In the genomic region with DNA sequence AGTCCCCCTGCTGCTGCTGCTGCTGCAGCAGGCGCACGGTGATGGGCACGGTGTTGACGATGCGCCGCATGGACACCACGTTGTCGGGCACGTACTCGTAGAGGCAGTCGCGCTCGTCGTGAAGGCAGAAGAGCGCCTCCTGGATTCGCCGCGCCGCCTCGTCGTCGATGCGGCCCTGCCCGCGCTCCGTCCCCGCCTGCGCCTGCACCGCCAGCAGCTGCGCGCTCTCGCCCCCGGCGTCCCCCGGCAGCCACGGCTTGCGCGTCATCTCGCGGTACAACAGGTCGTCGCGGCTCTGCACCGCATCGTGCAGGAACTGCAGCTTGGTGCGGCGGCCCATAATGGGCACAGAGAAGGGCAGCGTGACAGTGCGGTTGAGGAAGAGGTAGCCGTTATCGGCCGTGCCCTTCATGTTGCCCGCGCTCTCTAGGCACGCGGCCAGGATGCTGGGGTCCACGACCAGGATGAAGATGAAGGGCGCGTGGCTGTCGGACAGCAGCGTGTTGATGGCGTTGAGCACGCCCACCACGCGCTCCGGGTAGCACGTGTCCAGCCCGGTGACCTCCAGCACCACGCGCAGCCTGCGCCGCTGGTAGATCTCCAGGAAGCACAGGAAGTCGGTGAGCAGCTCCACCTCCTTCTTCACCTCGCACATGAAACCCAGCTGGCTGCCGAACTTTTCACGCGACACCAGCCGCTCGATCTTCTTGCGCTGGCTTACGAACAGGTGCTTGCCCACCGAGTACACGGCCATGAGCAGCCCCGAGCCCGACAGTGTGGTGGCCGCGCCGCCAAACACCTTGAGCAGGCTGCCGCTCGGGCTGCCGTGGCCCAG, we compare ENCODE assay signal across 8 cellular contexts. TPM values are rescaled to one million over a fixed set of nuclear protein-coding genes. Genes with fewer than 3 reads are reported as not detected.
DNase-seq lines count a peak whose midpoint lies in the region; ATAC-seq and TF ChIP-seq lines count a peak whose summit lies in the region.

No MANE protein-coding gene starts in this region.

- no peaks in the 10 kb centered on the region for H3K36me3 Mint-ChIP-seq in T-helper 17 cell (ENCODE audit: low read depth)

- TF ChIP-seq CTCF in cardiac fibroblast (IDR thresholded peaks at IDR 0.05; ENCODE audit: low read depth, low read length), result no peak

- H3K9me3 ChIP-seq in T-helper 17 cell (ENCODE audit: control insufficient read depth, low read length, poor library complexity, severe bottlenecking), result no peaks in the 10 kb centered on the region

- no peak overlapping the region for H3K27ac Mint-ChIP-seq in T-helper 17 cell

- H3K4me3 ChIP-seq in cardiac fibroblast (replicated peaks in 1 of 2; ENCODE audit: low read depth in 2 of 2, low read length in 2 of 2), result peak overlapping the region; percentile 11 to 28

- no peaks in the 10 kb centered on the region for H3K27me3 Mint-ChIP-seq in T-helper 17 cell

- H3K4me3 Mint-ChIP-seq in T-helper 17 cell, result peak overlapping the region; percentile 86

- H3K4me1 Mint-ChIP-seq in T-helper 17 cell, result peaks cover 23% of the 10 kb centered on the region

- peak; percentile 71 for ATAC-seq in T-helper 17 cell
- ATAC-seq in HG02840 (IDR thresholded peaks at IDR 0.05; ENCODE audit: low FRiP score, unreplicated experiment), result no peak
- no peak for ATAC-seq in HG03354 (IDR thresholded peaks at IDR 0.05; ENCODE audit: poor library complexity, severe bottlenecking, unreplicated experiment)
- ATAC-seq in HG02870 (IDR thresholded peaks at IDR 0.05; ENCODE audit: unreplicated experiment), result no peak

- peak; percentile 18 for DNase-seq in DMS79 treated with DMSO at 0.1 percent for 48 hours (lab: John Stamatoyannopoulos, UW)
- DNase-seq in T-helper 17 cell, result peak in 2 of 3 donors; percentile 20 to 22
- DNase-seq in cardiac fibroblast (ENCODE audit: low read depth in 2 of 2), result peak; percentile 54 to 66
- peak; percentile 63 to 66 for DNase-seq in lung microvascular endothelial cell (ENCODE audit: low read depth in 2 of 2)
- peak; percentile 21 to 48 for DNase-seq in stimulated activated CD8-positive, alpha-beta memory T cell treated with anti-CD3 and anti-CD28 coated beads, Interleukin-7, amount 100 ng/mL, for 4 hours (ENCODE audit: low read depth in 2 of 2)

RNA-seq across cellular contexts. Expression of a gene that starts 8.1 kb away (rescaled TPM):
- under 1 TPM; 0.57 to 0.97 TPM for total RNA-seq in T-helper 17 cell
- 0.20 and 0.22 TPM in 2 replicates for total RNA-seq in lung microvascular endothelial cell

RNA-seq across cellular contexts. Expression of a gene that starts 25.3 kb away (rescaled TPM):
- total RNA-seq in T-helper 17 cell (10 to 100 TPM; 47.5 to 61.2 TPM), lung microvascular endothelial cell (22.9 and 36.1 TPM in 2 replicates)

RNA-seq across cellular contexts. Expression of a gene that starts 25.9 kb away (rescaled TPM):
- total RNA-seq in T-helper 17 cell (10 to 100 TPM; 12.9 to 15.2 TPM), lung microvascular endothelial cell (2.0 and 3.8 TPM in 2 replicates)

RNA-seq across cellular contexts. Expression of a gene that starts 59.7 kb away (rescaled TPM):
- total RNA-seq in T-helper 17 cell (10 to 100 TPM; 15.2 to 20.9 TPM), lung microvascular endothelial cell (16.3 and 24.0 TPM in 2 replicates)
